Comparison of ENCODE assay signal across 29 cellular contexts in the genomic region with DNA sequence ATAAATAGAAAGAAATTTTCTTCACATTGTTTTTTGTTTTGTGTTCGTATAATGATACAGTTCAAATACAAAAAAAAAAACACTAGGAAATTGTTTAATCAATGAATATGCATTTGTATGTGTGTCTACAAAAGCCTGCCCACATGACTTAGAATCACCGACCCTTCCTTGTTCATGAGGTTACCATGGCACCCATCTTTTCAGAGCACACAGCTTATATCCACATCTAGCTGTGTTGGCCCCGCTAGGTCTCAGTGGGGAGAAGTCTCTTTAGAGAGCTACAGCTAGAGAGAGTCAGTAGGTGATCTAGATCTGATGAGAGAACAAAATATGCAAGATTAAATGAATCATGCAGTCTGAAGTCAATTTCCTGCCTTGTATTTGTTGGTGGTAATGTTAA.
"Had no signal": no experiment of that assay in that cellular context is flagged by ENCODE, and none has a peak within 500 bp of the region (broad histone marks: within the 10 kb centered on the region; RNA-seq: fewer than 3 reads in every experiment).

No MANE protein-coding gene starts in this region.

- H3K27ac ChIP-seq: pancreas, prostate gland, sigmoid colon, uterus had no signal

- H3K27ac Mint-ChIP-seq: activated CD4-positive, alpha-beta memory T cell treated with anti-CD3 and anti-CD28 coated beads for 36 hours; activated CD4-positive, alpha-beta T cell treated with anti-CD3 and anti-CD28 coated beads, Interleukin-2, amount 10 ng/mL, durations not matched to agents 24 days and 14 days; activated naive CD4-positive, alpha-beta T cell treated with anti-CD3 and anti-CD28 coated beads, Interleukin-2, amount 50 U/mL, for 24 hours; activated naive CD8-positive, alpha-beta T cell treated with anti-CD3 and anti-CD28 coated beads, Interleukin-2, amount 50 U/mL, for 24 hours; activated T-helper 17 cell treated with anti-CD3 and anti-CD28 coated beads, Interleukin-2, amount 50 U/mL, for 72 hours; effector memory CD8-positive, alpha-beta T cell; nephron; stimulated activated effector memory CD8-positive, alpha-beta T cell treated with anti-CD3 and anti-CD28 coated beads, Interleukin-12 subunit alpha, Interleukin-12 subunit beta, amount 100 ng/mL, for 72 hours; stimulated activated naive CD8-positive, alpha-beta T cell treated with anti-CD3 and anti-CD28 coated beads, Interleukin-15, Interleukin-2, amounts not matched to agents 100 ng/mL and 50 ng/mL, for 24 hours; type B pancreatic cell had no signal

- DNase-seq: activated CD4-positive, alpha-beta memory T cell treated with anti-CD3 and anti-CD28 coated beads for 36 hours; activated CD4-positive, alpha-beta T cell treated with anti-CD3 and anti-CD28 coated beads, Interleukin-2, amount 10 ng/mL, durations not matched to agents 24 days and 14 days; activated CD4-positive, CD25-positive, alpha-beta regulatory T cell treated with anti-CD3 and anti-CD28 coated beads, Interleukin-2, amount 50 U/mL, for 72 hours; activated CD8-positive, alpha-beta memory T cell treated with anti-CD3 and anti-CD28 coated beads, Interleukin-2, amount 50 U/mL, for 4 hours; activated gamma-delta T cell treated with Interleukin-2 at 50 U/mL for 16 hours; activated naive CD8-positive, alpha-beta T cell treated with anti-CD3 and anti-CD28 coated beads, Interleukin-2, amount 50 U/mL, for 24 hours; activated T-cell treated with anti-CD3 and anti-CD28 coated beads, Interleukin-2, amount 50 U/mL, for 1 hour; amygdala; caudate nucleus; cortex of kidney; effector memory CD8-positive, alpha-beta T cell; head of caudate nucleus; hippocampal formation; left cardiac atrium; mammary epithelial cell; nucleus accumbens; pancreas; retina; sigmoid colon; small intestine; stimulated activated CD4-positive, alpha-beta T cell treated with anti-CD3 and anti-CD28 coated beads, Interleukin-4, amount 100 ng/mL, for 24 hours; uterus had no signal

- H3K36me3 ChIP-seq: pancreas, prostate gland, sigmoid colon, uterus had no signal

- H3K4me3 Mint-ChIP-seq: activated CD4-positive, alpha-beta memory T cell treated with anti-CD3 and anti-CD28 coated beads for 36 hours; activated CD4-positive, alpha-beta T cell treated with anti-CD3 and anti-CD28 coated beads, Interleukin-2, amount 10 ng/mL, durations not matched to agents 24 days and 14 days; activated naive CD4-positive, alpha-beta T cell treated with anti-CD3 and anti-CD28 coated beads, Interleukin-2, amount 50 U/mL, for 24 hours; activated naive CD8-positive, alpha-beta T cell treated with anti-CD3 and anti-CD28 coated beads, Interleukin-2, amount 50 U/mL, for 24 hours; activated T-helper 17 cell treated with anti-CD3 and anti-CD28 coated beads, Interleukin-2, amount 50 U/mL, for 72 hours; effector memory CD8-positive, alpha-beta T cell; nephron; stimulated activated effector memory CD8-positive, alpha-beta T cell treated with anti-CD3 and anti-CD28 coated beads, Interleukin-12 subunit alpha, Interleukin-12 subunit beta, amount 100 ng/mL, for 72 hours; stimulated activated naive CD8-positive, alpha-beta T cell treated with anti-CD3 and anti-CD28 coated beads, Interleukin-15, Interleukin-2, amounts not matched to agents 100 ng/mL and 50 ng/mL, for 24 hours; type B pancreatic cell had no signal

- ATAC-seq: activated naive CD8-positive, alpha-beta T cell treated with anti-CD3 and anti-CD28 coated beads, Interleukin-2, amount 50 U/mL, for 24 hours; activated T-helper 17 cell treated with anti-CD3 and anti-CD28 coated beads, Interleukin-2, amount 50 U/mL, for 72 hours; effector memory CD8-positive, alpha-beta T cell; left cardiac atrium; pancreas; stimulated activated effector memory CD8-positive, alpha-beta T cell treated with anti-CD3 and anti-CD28 coated beads, Interleukin-12 subunit alpha, Interleukin-12 subunit beta, amount 100 ng/mL, for 72 hours had no signal

- H3K27me3 ChIP-seq: pancreas, sigmoid colon, uterus had no signal

- H3K4me1 ChIP-seq: pancreas, prostate gland, sigmoid colon, uterus had no signal

- H3K27me3 Mint-ChIP-seq: effector memory CD8-positive, alpha-beta T cell; type B pancreatic cell had no signal

- H3K36me3 Mint-ChIP-seq: activated CD4-positive, alpha-beta memory T cell treated with anti-CD3 and anti-CD28 coated beads for 36 hours; activated naive CD4-positive, alpha-beta T cell treated with anti-CD3 and anti-CD28 coated beads, Interleukin-2, amount 50 U/mL, for 24 hours; stimulated activated effector memory CD8-positive, alpha-beta T cell treated with anti-CD3 and anti-CD28 coated beads, Interleukin-12 subunit alpha, Interleukin-12 subunit beta, amount 100 ng/mL, for 72 hours; type B pancreatic cell had no signal

- H3K9me3 ChIP-seq: pancreas, prostate gland, sigmoid colon, uterus had no signal

- H3K9me3 Mint-ChIP-seq: activated CD4-positive, alpha-beta memory T cell treated with anti-CD3 and anti-CD28 coated beads for 36 hours; activated CD4-positive, alpha-beta T cell treated with anti-CD3 and anti-CD28 coated beads, Interleukin-2, amount 10 ng/mL, durations not matched to agents 24 days and 14 days; activated naive CD4-positive, alpha-beta T cell treated with anti-CD3 and anti-CD28 coated beads, Interleukin-2, amount 50 U/mL, for 24 hours; activated naive CD8-positive, alpha-beta T cell treated with anti-CD3 and anti-CD28 coated beads, Interleukin-2, amount 50 U/mL, for 24 hours; activated T-helper 17 cell treated with anti-CD3 and anti-CD28 coated beads, Interleukin-2, amount 50 U/mL, for 72 hours; effector memory CD8-positive, alpha-beta T cell; nephron; stimulated activated effector memory CD8-positive, alpha-beta T cell treated with anti-CD3 and anti-CD28 coated beads, Interleukin-12 subunit alpha, Interleukin-12 subunit beta, amount 100 ng/mL, for 72 hours; stimulated activated naive CD8-positive, alpha-beta T cell treated with anti-CD3 and anti-CD28 coated beads, Interleukin-15, Interleukin-2, amounts not matched to agents 100 ng/mL and 50 ng/mL, for 24 hours; type B pancreatic cell had no signal

- H3K4me1 Mint-ChIP-seq: activated CD4-positive, alpha-beta T cell treated with anti-CD3 and anti-CD28 coated beads, Interleukin-2, amount 10 ng/mL, durations not matched to agents 24 days and 14 days; activated naive CD4-positive, alpha-beta T cell treated with anti-CD3 and anti-CD28 coated beads, Interleukin-2, amount 50 U/mL, for 24 hours; activated naive CD8-positive, alpha-beta T cell treated with anti-CD3 and anti-CD28 coated beads, Interleukin-2, amount 50 U/mL, for 24 hours; activated T-helper 17 cell treated with anti-CD3 and anti-CD28 coated beads, Interleukin-2, amount 50 U/mL, for 72 hours; nephron; stimulated activated effector memory CD8-positive, alpha-beta T cell treated with anti-CD3 and anti-CD28 coated beads, Interleukin-12 subunit alpha, Interleukin-12 subunit beta, amount 100 ng/mL, for 72 hours had no signal

- H3K4me3 ChIP-seq: pancreas, prostate gland, sigmoid colon, uterus had no signal
